In the genomic region with DNA sequence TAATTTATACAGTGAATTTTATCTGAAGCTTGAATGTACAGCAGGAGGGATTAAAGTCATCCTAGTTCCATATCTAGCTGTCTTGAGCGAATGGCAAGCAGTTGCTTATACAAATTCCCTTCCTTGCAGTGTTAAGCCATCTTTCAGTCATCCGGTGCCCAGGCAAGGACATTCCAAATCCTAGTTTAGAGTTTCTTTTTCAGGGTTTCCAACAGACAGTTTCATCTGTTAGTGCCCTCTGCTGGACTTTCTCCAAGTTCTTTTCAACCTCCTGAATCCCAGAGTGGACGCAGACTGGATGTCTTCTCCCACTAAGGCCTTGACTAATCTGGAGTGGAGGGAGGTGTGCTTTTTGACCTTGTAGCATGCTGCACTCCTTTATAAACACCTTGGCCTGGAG, we compare ENCODE assay signal across 10 cellular contexts. TPM values are rescaled to one million over a fixed set of nuclear protein-coding genes. Genes with fewer than 3 reads are reported as not detected.
DNase-seq lines count a peak whose midpoint lies in the region; ATAC-seq and TF ChIP-seq lines count a peak whose summit lies in the region.
"Had no signal": no experiment of that assay in that cellular context is flagged by ENCODE, and none has a peak within 500 bp of the region (broad histone marks: within the 10 kb centered on the region; RNA-seq: fewer than 3 reads in every experiment).

No MANE protein-coding gene starts in this region.

- no peak for TF ChIP-seq EP300 in SK-N-SH (IDR thresholded peaks at IDR 0.05; ENCODE audit: borderline replicate concordance in 1 of 2, low read depth in 1 of 2, low read length in 1 of 2)

- no peaks in the 10 kb centered on the region for H3K9me3 Mint-ChIP-seq in immature natural killer cell

- peaks cover 10 to 37% of the 10 kb centered on the region in 2 experiments; a peak in 3 of 4 replicates for H3K4me1 ChIP-seq in SK-N-SH (ENCODE audit: control insufficient read depth in 1 of 2, insufficient read depth in 2 of 2, low read depth in 1 of 2, low read length in 1 of 2)

- H3K27ac ChIP-seq in C4-2B, result no peak overlapping the region
- H3K27ac ChIP-seq in SK-N-SH (ENCODE audit: low read depth in 2 of 2, low read length in 1 of 2), result peak overlapping the region; percentile 11 to 96; a peak in 3 of 4 replicates

- H3K9me2 ChIP-seq in SK-N-SH, result no peaks in the 10 kb centered on the region

- peak; percentile 12; the same call in 1 of the 2 replicates for TF ChIP-seq CTCF in C4-2B (conservative IDR thresholded peaks at IDR 0.05)
- TF ChIP-seq CTCF in SK-N-SH (IDR thresholded peaks at IDR 0.05), result peak; percentile 63

- no peak overlapping the region for H3K27ac Mint-ChIP-seq in immature natural killer cell

- POLR2A ChIA-PET in SK-N-SH (lab: Yijun Ruan, JAX), result no interaction called here

- H3K4me3 Mint-ChIP-seq in immature natural killer cell, result no peak overlapping the region

- no peaks in the 10 kb centered on the region for H3K36me3 ChIP-seq in SK-N-SH (replicated peaks in 1 of 2; ENCODE audit: control insufficient read depth in 1 of 2, insufficient read depth in 2 of 2, low read length in 1 of 2)

- H3K4me1 Mint-ChIP-seq in immature natural killer cell, result peaks cover 14 to 25% of the 10 kb centered on the region in 2 donors

- no peaks in the 10 kb centered on the region for H3K9me3 ChIP-seq in SK-N-SH

- no peaks in the 10 kb centered on the region for H3K36me3 Mint-ChIP-seq in immature natural killer cell

- peak overlapping the region; percentile 12 for H3K4me2 ChIP-seq in SK-N-SH

- H3K9ac ChIP-seq in SK-N-SH, result peak overlapping the region; percentile 60; the same call in 1 of the 2 replicates

- TF ChIP-seq RAD21 in SK-N-SH (IDR thresholded peaks at IDR 0.05; ENCODE audit: low read length), result peak; percentile 66

- H4K20me1 ChIP-seq in SK-N-SH (ENCODE audit: insufficient read depth), result no peaks in the 10 kb centered on the region

- H3K27me3 ChIP-seq in SK-N-SH (ENCODE audit: insufficient read depth), result no peaks in the 10 kb centered on the region

- no peak for ATAC-seq in GM19455 (IDR thresholded peaks at IDR 0.05; ENCODE audit: unreplicated experiment)
- ATAC-seq in HG03442 (IDR thresholded peaks at IDR 0.05; ENCODE audit: unreplicated experiment), result no peak
- ATAC-seq in stimulated activated naive CD8-positive, alpha-beta T cell treated with anti-CD3 and anti-CD28 coated beads, Interleukin-15, Interleukin-2, amounts not matched to agents 100 U/mL and 50 U/mL, for 24 hours, result no peak

- peaks cover 0 to 2% (median 0%) of the 10 kb centered on the region in 3 donors for H3K27me3 Mint-ChIP-seq in immature natural killer cell (ENCODE audit: low read depth in 3 of 3)

- 63% methylated on average over 3 of the region's 3 CpGs for WGBS in SK-N-SH (ENCODE audit: low lambda C conversion rate)

- peak; percentile 25 for DNase-seq in H4 (ENCODE audit: low spot score)
- peak; percentile 26 for DNase-seq in SK-N-SH
- peak; percentile 35 for DNase-seq in iPS-NIHi7 (ENCODE audit: extremely low spot score)
- no peak for DNase-seq in immature natural killer cell
- no peak for DNase-seq in stimulated activated naive CD8-positive, alpha-beta T cell treated with anti-CD3 and anti-CD28 coated beads, Interleukin-15, Interleukin-2, amounts not matched to agents 100 U/mL and 50 U/mL, for 24 hours
- DNase-seq: activated CD4-positive, alpha-beta T cell treated with anti-CD3 and anti-CD28 coated beads, Interleukin-2, amount 50 U/mL, for 48 hours had no signal

- H2AFZ ChIP-seq in SK-N-SH (ENCODE audit: low read depth), result peak overlapping the region; percentile 80; the same call in 1 of the 2 replicates

- no peak overlapping the region for H3K4me3 ChIP-seq in SK-N-SH (ENCODE audit: low read depth in 2 of 2, low read length in 1 of 2)
- H3K4me3 ChIP-seq: skin epidermis had no signal

- peaks cover 16% of the 10 kb centered on the region for H3F3A ChIP-seq in SK-N-SH (replicated peaks; ENCODE audit: insufficient read depth)

- CTCF ChIA-PET in SK-N-SH (lab: Yijun Ruan, JAX), result interaction anchor here (0.7 to 9.5 kb wide), 25 partner anchors 9 to 376 kb away, joined by 3 to 198 read pairs (median 4); no protein-coding TSS in a partner anchor

- H3K79me2 ChIP-seq in SK-N-SH (ENCODE audit: insufficient read depth), result peaks cover 19% of the 10 kb centered on the region; the same call in 1 of the 2 replicates

TF ChIP-seq in SK-N-SH, 30 proteins besides CTCF, POLR2A, EP300 and RAD21:
- TF ChIP-seq NRF1 (IDR thresholded peaks at IDR 0.05; ENCODE audit: low read depth, low read length) (no peak), SMC3 (IDR thresholded peaks at IDR 0.05; ENCODE audit: low read depth, low read length) (peak; percentile 61), SIN3A (IDR thresholded peaks at IDR 0.05; ENCODE audit: borderline replicate concordance, low read depth, low read length) (no peak), ELF1 (IDR thresholded peaks at IDR 0.05) (no peak)
- TF ChIP-seq, protein P1, sequence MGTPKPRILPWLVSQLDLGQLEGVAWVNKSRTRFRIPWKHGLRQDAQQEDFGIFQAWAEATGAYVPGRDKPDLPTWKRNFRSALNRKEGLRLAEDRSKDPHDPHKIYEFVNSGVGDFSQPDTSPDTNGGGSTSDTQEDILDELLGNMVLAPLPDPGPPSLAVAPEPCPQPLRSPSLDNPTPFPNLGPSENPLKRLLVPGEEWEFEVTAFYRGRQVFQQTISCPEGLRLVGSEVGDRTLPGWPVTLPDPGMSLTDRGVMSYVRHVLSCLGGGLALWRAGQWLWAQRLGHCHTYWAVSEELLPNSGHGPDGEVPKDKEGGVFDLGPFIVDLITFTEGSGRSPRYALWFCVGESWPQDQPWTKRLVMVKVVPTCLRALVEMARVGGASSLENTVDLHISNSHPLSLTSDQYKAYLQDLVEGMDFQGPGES (IDR thresholded peaks at IDR 0.05; ENCODE audit: low read depth, low read length), result no peak

RNA-seq across cellular contexts. Expression of a gene that starts 45.4 kb away (rescaled TPM):
- total RNA-seq in H4 (2014; rRNA removed; shearing (Covaris generic)), result 11.0 and 14.9 TPM in 2 replicates
- polyA plus RNA-seq in SK-N-SH (2012; rRNA removed) (14.0 and 14.5 TPM in 2 replicates), immature natural killer cell (1 to 10 TPM in 2 of 3 donors, under 1 TPM in 1; 0.78 to 3.4 (median 1.5) TPM)
- polyA plus RNA-seq in SK-N-SH (2012; cell fraction: cytosol; rRNA removed), result 7.1 and 8.4 TPM in 2 replicates
- 40.4 and 41.9 TPM in 2 replicates for polyA plus RNA-seq in SK-N-SH (2012; cell fraction: nucleus; rRNA removed)

Comparison
In these comparisons a context has a peak if more than half of its experiments do, and no peak if none do; other contexts are left out.
1. DNase-seq: peak in H4 (single experiment), SK-N-SH (single experiment) and iPS-NIHi7 (single experiment); none in immature natural killer cell (0 of 3) and stimulated activated naive CD8-positive, alpha-beta T cell treated with anti-CD3 and anti-CD28 coated beads, Interleukin-15, Interleukin-2, amounts not matched to agents 100 U/mL and 50 U/mL, for 24 hours (single experiment).